Comparison of ENCODE assay signal across 18 cellular contexts in genomic region chrX:122389005-122389404, GRCh38.
"Had no signal": no experiment of that assay in that cellular context is flagged by ENCODE, and none has a peak within 500 bp of the region (broad histone marks: within the 10 kb centered on the region; RNA-seq: fewer than 3 reads in every experiment).

No MANE protein-coding gene starts in this region.

- DNase-seq: dermis blood vessel endothelial cell; dorsolateral prefrontal cortex; effector CD4-positive, alpha-beta T cell; effector memory CD4-positive, alpha-beta T cell; foreskin keratinocyte; heart left ventricle; hypothalamus; immature natural killer cell; left cardiac atrium; left ventricle myocardium superior; lower lobe of right lung; mesenchymal stem cell; midbrain had no signal

- H3K9me3 ChIP-seq: esophagus muscularis mucosa, gastroesophageal sphincter had no signal

- H3K27me3 ChIP-seq: foreskin keratinocyte, gastroesophageal sphincter, heart left ventricle, hepatocyte, left lung had no signal

- H3K4me2 ChIP-seq: hepatocyte had no signal

- H3K4me3 ChIP-seq: coronary artery, dorsolateral prefrontal cortex, esophagus muscularis mucosa, gastroesophageal sphincter, heart left ventricle, hepatocyte, left lung, lower lobe of right lung had no signal

- H3K36me3 ChIP-seq: esophagus muscularis mucosa, gastroesophageal sphincter, heart left ventricle, left lung, lower lobe of right lung had no signal

- H3K4me1 ChIP-seq: esophagus muscularis mucosa, foreskin keratinocyte, gastroesophageal sphincter, heart left ventricle, left lung, lower lobe of right lung had no signal

- H3K27ac ChIP-seq: coronary artery, dorsolateral prefrontal cortex, esophagus muscularis mucosa, foreskin keratinocyte, gastroesophageal sphincter, heart left ventricle, hepatocyte, left lung, lower lobe of right lung had no signal

- H2AFZ ChIP-seq: hepatocyte had no signal

- ATAC-seq: foreskin keratinocyte, gastroesophageal sphincter, heart left ventricle, left cardiac atrium, left lung, left ventricle myocardium superior, lower lobe of right lung had no signal
